Comparison of ENCODE assay signal across 9 cellular contexts in genomic region chr5:86968311-86968753, GRCh38.
DNase-seq lines count a peak whose midpoint lies in the region; ATAC-seq, FAIRE-seq and TF ChIP-seq lines count a peak whose summit lies in the region.
"Had no signal": no experiment of that assay in that cellular context is flagged by ENCODE, and none has a peak within 500 bp of the region (broad histone marks: within the 10 kb centered on the region; RNA-seq: fewer than 3 reads in every experiment).

No MANE protein-coding gene starts in this region.

- H3K4me1 Mint-ChIP-seq in Calu3 (ENCODE audit: low read depth, unreplicated experiment), result peaks cover 37% of the 10 kb centered on the region

- TF ChIP-seq POLR2A in GM12891 (IDR thresholded peaks at IDR 0.05; ENCODE audit: low read depth, low read length), result no peak

- H3K27ac ChIP-seq in WERI-Rb-1 (no peak overlapping the region), tibial artery (peak overlapping the region in 1 of 2 donors; percentile 23)

- no peak overlapping the region for H3K4me3 Mint-ChIP-seq in Calu3 (ENCODE audit: low read depth, unreplicated experiment)
- H3K4me3 Mint-ChIP-seq: IgD-negative memory B cell had no signal

- DNase-seq in Calu3 (peak; percentile 56), LNCaP clone FGC (ENCODE audit: low read depth) (peak; percentile 50), WERI-Rb-1 (peak; percentile 10), left ventricle myocardium superior (peak; percentile 53), tibial artery (no peak), GM12891 (ENCODE audit: insufficient read length, low spot score) (no peak), UCSD-AML1 (lab: John Stamatoyannopoulos, UW; ENCODE audit: unreplicated experiment) (no peak)

- H3K36me3 ChIP-seq in WERI-Rb-1 (no peaks in the 10 kb centered on the region), tibial artery (no peaks in the 10 kb centered on the region)

- H3K4me3 ChIP-seq in LNCaP clone FGC (ENCODE audit: low read depth, low read length), result no peak overlapping the region
- no peak overlapping the region for H3K4me3 ChIP-seq in WERI-Rb-1 (ENCODE audit: low read depth, low read length)
- no peak overlapping the region for H3K4me3 ChIP-seq in tibial artery

- FAIRE-seq in GM12891 (lab: Jason Lieb, UNC), result no peak

- H3K36me3 Mint-ChIP-seq in Calu3 (ENCODE audit: insufficient read depth, unreplicated experiment), result no peaks in the 10 kb centered on the region
- H3K36me3 Mint-ChIP-seq: IgD-negative memory B cell had no signal

- peak; percentile 65 for ATAC-seq in left ventricle myocardium superior
- no peak for ATAC-seq in GM19397 (IDR thresholded peaks at IDR 0.05; ENCODE audit: unreplicated experiment)

- H3K27ac Mint-ChIP-seq in Calu3 (ENCODE audit: unreplicated experiment), result peak overlapping the region; percentile 43
- H3K27ac Mint-ChIP-seq: IgD-negative memory B cell had no signal

- H3K4me1 ChIP-seq in tibial artery, result peaks cover 0 to 6% (median 2%) of the 10 kb centered on the region in 4 donors

- BruUV-seq in Calu3 (replicated peaks; lab: Mats Ljungman, UMichigan), result no TSS peak

- no peaks in the 10 kb centered on the region for H3K9me3 Mint-ChIP-seq in Calu3 (ENCODE audit: low read depth, unreplicated experiment)
- H3K9me3 Mint-ChIP-seq: IgD-negative memory B cell had no signal

- TF ChIP-seq CTCF in Calu3 (IDR thresholded peaks at IDR 0.05; ENCODE audit: unreplicated experiment) (no peak), LNCaP clone FGC (IDR thresholded peaks at IDR 0.05; ENCODE audit: control insufficient read depth, extremely low read depth, insufficient read depth) (peak; percentile 38), WERI-Rb-1 (IDR thresholded peaks at IDR 0.05; ENCODE audit: low read depth, low read length) (no peak), tibial artery (IDR thresholded peaks at IDR 0.05) (peak; percentile 43 to 61)

- H3K27me3 Mint-ChIP-seq in Calu3 (ENCODE audit: unreplicated experiment), result no peaks in the 10 kb centered on the region

- CTCF ChIA-PET in Calu3 (lab: Charles Lee), result interaction anchor here (0.5 to 5.1 kb wide), 6 partner anchors 11 to 1708 kb away, joined by 3 to 67 read pairs (median 4); no protein-coding TSS in a partner anchor

- intact Hi-C loops in Calu3 (cut with micrococcal nuclease; ENCODE audit: unreplicated experiment) (loop anchor here (1.0 to 5.0 kb wide), 2 partner anchors 87 to 281 kb away; no protein-coding TSS in a partner anchor), left ventricle myocardium superior (cut with micrococcal nuclease) (no loop called here), tibial artery (cut with DNase I; ENCODE audit: low total_unique reads) (no loop called here)

- H3K27me3 ChIP-seq in WERI-Rb-1 (ENCODE audit: insufficient read depth, low read depth, severe bottlenecking), result no peaks in the 10 kb centered on the region
- no peaks in the 10 kb centered on the region for H3K27me3 ChIP-seq in tibial artery

- H3K9me3 ChIP-seq in WERI-Rb-1 (ENCODE audit: severe bottlenecking) (no peaks in the 10 kb centered on the region), tibial artery (no peaks in the 10 kb centered on the region)

TF ChIP-seq in GM12891, 5 proteins besides CTCF, POLR2A, EP300 and RAD21:
- no peak for TF ChIP-seq SPI1 (IDR thresholded peaks at IDR 0.05; ENCODE audit: low read depth, low read length)
- no peak for TF ChIP-seq TAF1 (IDR thresholded peaks at IDR 0.05; ENCODE audit: low read depth, low read length)
- TF ChIP-seq PAX5 (IDR thresholded peaks at IDR 0.05; ENCODE audit: insufficient read depth, low read length, severe bottlenecking), result no peak
- no peak for TF ChIP-seq POU2F2 (IDR thresholded peaks at IDR 0.05; ENCODE audit: low read depth, low read length)
- no peak for TF ChIP-seq POLR2AphosphoS5 (IDR thresholded peaks at IDR 0.05; ENCODE audit: low read depth, low read length)

Comparison
In these comparisons a context has a peak if more than half of its experiments do, and no peak if none do; other contexts are left out.
1. DNase-seq: peak in Calu3 (single experiment), LNCaP clone FGC (single experiment), WERI-Rb-1 (single experiment) and left ventricle myocardium superior (single experiment); none in tibial artery (0 of 2), GM12891 (single experiment) and UCSD-AML1 (single experiment).
2. CTCF ChIP-seq: peak in LNCaP clone FGC (single experiment) and tibial artery (2 of 2); none in Calu3 (single experiment) and WERI-Rb-1 (single experiment).